ENCODE assay signal across 10 cellular contexts in the genomic region with DNA sequence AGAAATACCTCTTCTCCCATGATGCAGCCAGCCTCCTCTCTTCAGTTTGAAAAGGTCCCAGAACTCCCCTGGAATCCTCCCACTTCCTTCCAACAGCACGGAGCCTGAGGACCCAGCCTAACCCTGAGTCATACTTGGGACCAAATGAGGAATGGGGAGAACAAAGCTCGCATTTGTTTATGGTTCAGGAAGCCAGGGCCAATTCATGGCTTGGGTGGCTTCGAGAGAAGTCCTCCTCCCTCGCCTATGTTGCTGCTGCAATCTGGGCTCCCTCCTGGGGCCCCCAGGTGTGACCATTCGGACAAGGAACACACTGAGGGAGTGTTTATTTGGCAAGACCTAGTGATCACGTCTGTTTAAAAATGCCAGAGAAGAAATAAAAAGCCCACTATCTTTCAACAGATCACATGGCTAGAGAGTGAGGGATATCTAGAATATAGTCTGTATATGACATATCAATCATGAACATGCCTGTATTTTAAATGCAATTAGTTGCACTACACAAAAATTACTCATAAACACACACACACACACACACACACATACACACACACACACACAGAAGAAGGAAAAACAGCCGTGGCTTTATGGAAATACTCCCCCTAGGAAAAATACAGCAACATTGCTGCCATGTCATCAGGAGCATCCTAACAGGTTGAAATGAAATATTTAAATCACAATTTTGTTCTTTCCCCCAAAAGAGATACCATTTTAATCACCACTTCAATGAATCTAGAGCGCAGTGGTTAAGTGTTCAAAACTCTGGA.
DNase-seq lines count a peak whose midpoint lies in the region; ATAC-seq, FAIRE-seq and TF ChIP-seq lines count a peak whose summit lies in the region.
"Had no signal": no experiment of that assay in that cellular context is flagged by ENCODE, and none has a peak within 500 bp of the region (broad histone marks: within the 10 kb centered on the region; RNA-seq: fewer than 3 reads in every experiment).

No MANE protein-coding gene starts in this region.

- WGBS in HepG2 (ENCODE audit: low lambda C conversion rate) = 35% methylated on average over 3 of the region's 8 CpGs
- WGBS in aorta, 2 donors = 41 to 44% methylated on average over 8 of the region's 8 CpGs

- H4K20me1 ChIP-seq in HepG2 (ENCODE audit: insufficient read depth, low read length) = no peaks in the 10 kb centered on the region

- no peak overlapping the region for H3K9ac ChIP-seq in HepG2 (ENCODE audit: insufficient read depth, low read depth, low read length)

- DNase-seq in activated naive CD4-positive, alpha-beta T cell (lab: John Stamatoyannopoulos, UW) = no peak
- peak; percentile 77 for DNase-seq in dermis blood vessel endothelial cell
- peak; percentile 79 for DNase-seq in HepG2 (ENCODE audit: low spot score)
- DNase-seq in aorta = peak in 1 of 2 donors; percentile 44
- no peak for DNase-seq in CD8-positive, alpha-beta memory T cell
- DNase-seq in activated naive CD4-positive, alpha-beta T cell treated with anti-CD3 and anti-CD28 coated beads, Interleukin-2, amount 50 U/mL, for 72 hours (ENCODE audit: low spot score in 2 of 2) = no peak
- no peak for DNase-seq in NCI-H1930 (lab: John Stamatoyannopoulos, UW)
- DNase-seq: stimulated activated naive B cell treated with anti-CD40 and anti-IgM and Interleukin-4, amounts not matched to agents 10 μg/mL and 1 μg/mL and 100 μg/mL, for 72 hours had no signal

- intact Hi-C loops in HepG2 (cut with micrococcal nuclease; ENCODE audit: unreplicated experiment) = no loop called here
- intact Hi-C loops in aorta (cut with DNase I) = no loop called here

- CTCF ChIA-PET in HepG2 (lab: Yijun Ruan, JAX; ENCODE audit: low intra/inter-chr PET ratio, low total read pairs) = no interaction called here
- CTCF ChIA-PET in CD8-positive, alpha-beta memory T cell (lab: Charles Lee) = no interaction called here

- H3K27ac Mint-ChIP-seq in activated naive CD4-positive, alpha-beta T cell treated with anti-CD3 and anti-CD28 coated beads, Interleukin-2, amount 50 U/mL, for 24 hours = peak overlapping the region; percentile 59
- peak overlapping the region in 3 of 8 donors; percentile 26 to 67 (median 55) for H3K27ac Mint-ChIP-seq in CD8-positive, alpha-beta memory T cell
- H3K27ac Mint-ChIP-seq in activated naive CD4-positive, alpha-beta T cell treated with anti-CD3 and anti-CD28 coated beads, Interleukin-2, amount 50 U/mL, for 72 hours = no peak overlapping the region
- H3K27ac Mint-ChIP-seq: B cell; stimulated activated naive B cell treated with anti-CD40 and anti-IgM and Interleukin-4, amounts not matched to agents 10 μg/mL and 1 μg/mL and 100 μg/mL, for 72 hours had no signal

- H3K9me3 Mint-ChIP-seq in activated naive CD4-positive, alpha-beta T cell treated with anti-CD3 and anti-CD28 coated beads, Interleukin-2, amount 50 U/mL, for 24 hours = no peaks in the 10 kb centered on the region
- no peaks in the 10 kb centered on the region for H3K9me3 Mint-ChIP-seq in CD8-positive, alpha-beta memory T cell
- no peaks in the 10 kb centered on the region for H3K9me3 Mint-ChIP-seq in activated naive CD4-positive, alpha-beta T cell treated with anti-CD3 and anti-CD28 coated beads, Interleukin-2, amount 50 U/mL, for 72 hours
- H3K9me3 Mint-ChIP-seq: stimulated activated naive B cell treated with anti-CD40 and anti-IgM and Interleukin-4, amounts not matched to agents 10 μg/mL and 1 μg/mL and 100 μg/mL, for 72 hours had no signal

- no peaks in the 10 kb centered on the region for H3K36me3 ChIP-seq in HepG2 (replicated peaks in 1 of 2; ENCODE audit: control insufficient read depth in 1 of 2, insufficient read depth in 2 of 2, low read length in 2 of 2)
- H3K36me3 ChIP-seq in aorta (ENCODE audit: control insufficient read depth in 1 of 2, insufficient read depth in 2 of 2, low read length in 1 of 2) = no peaks in the 10 kb centered on the region
- H3K36me3 ChIP-seq in CD8-positive, alpha-beta memory T cell (ENCODE audit: insufficient read depth, low read length) = no peaks in the 10 kb centered on the region

- peak; percentile 97 for FAIRE-seq in HepG2 (lab: Jason Lieb, UNC)

- no peak for TF ChIP-seq RAD21 in HepG2 (CRISPR knock-in tag; IDR thresholded peaks at IDR 0.05)

- peak overlapping the region; percentile 53 for H3K4me2 ChIP-seq in HepG2 (ENCODE audit: low read depth, low read length)

- POLR2A ChIA-PET in HepG2 (lab: Yijun Ruan, JAX) = no interaction called here
- POLR2A ChIA-PET in CD8-positive, alpha-beta memory T cell (lab: Charles Lee) = no interaction called here

- TF ChIP-seq EP300 in HepG2 (IDR thresholded peaks at IDR 0.05; ENCODE audit: low read depth in 2 of 2, low read length in 2 of 2) (no peak), HepG2 (CRISPR knock-in tag; IDR thresholded peaks at IDR 0.05; ENCODE audit: borderline replicate concordance) (no peak)

- in situ Hi-C loops in HepG2 (cut with HindIII; ENCODE audit: extremely low pct_ligation_motif_present, low pct_unique_long_range_greater_than_20kb) = no loop called here

- no peak overlapping the region for H2AFZ ChIP-seq in HepG2 (ENCODE audit: low read length)

- H3K36me3 Mint-ChIP-seq in activated naive CD4-positive, alpha-beta T cell treated with anti-CD3 and anti-CD28 coated beads, Interleukin-2, amount 50 U/mL, for 24 hours = peaks cover 5% of the 10 kb centered on the region
- H3K36me3 Mint-ChIP-seq in CD8-positive, alpha-beta memory T cell = peaks cover 0 to 42% (median 2%) of the 10 kb centered on the region in 3 donors
- H3K36me3 Mint-ChIP-seq in activated naive CD4-positive, alpha-beta T cell treated with anti-CD3 and anti-CD28 coated beads, Interleukin-2, amount 50 U/mL, for 72 hours = peaks cover 7 to 16% of the 10 kb centered on the region in 2 donors

- H3K79me2 ChIP-seq in HepG2 (ENCODE audit: insufficient read depth, low read length) = no peaks in the 10 kb centered on the region

- H3K4me3 ChIP-seq in HepG2 (replicated peaks in 1 of 3; ENCODE audit: insufficient read depth in 1 of 3, low read depth in 2 of 3, low read length in 3 of 3) (peak overlapping the region in 1 of 3 experiments; percentile 4; a peak in 1 of 6 replicates), aorta (ENCODE audit: low read length in 2 of 2) (no peak overlapping the region)
- no peak overlapping the region for H3K4me3 ChIP-seq in CD8-positive, alpha-beta memory T cell (ENCODE audit: low read length)

- H3K4me1 Mint-ChIP-seq in activated naive CD4-positive, alpha-beta T cell treated with anti-CD3 and anti-CD28 coated beads, Interleukin-2, amount 50 U/mL, for 24 hours = peaks cover 68% of the 10 kb centered on the region
- peaks cover 56 to 84% (median 61%) of the 10 kb centered on the region in 3 donors for H3K4me1 Mint-ChIP-seq in CD8-positive, alpha-beta memory T cell

- no peaks in the 10 kb centered on the region for H3K27me3 Mint-ChIP-seq in activated naive CD4-positive, alpha-beta T cell treated with anti-CD3 and anti-CD28 coated beads, Interleukin-2, amount 50 U/mL, for 24 hours
- H3K27me3 Mint-ChIP-seq in CD8-positive, alpha-beta memory T cell = peaks cover 0 to 1% of the 10 kb centered on the region in 2 donors
- H3K27me3 Mint-ChIP-seq: B cell had no signal

- no peak for TF ChIP-seq POLR2A in HepG2 (IDR thresholded peaks at IDR 0.05; ENCODE audit: insufficient read depth in 1 of 2, low read depth in 2 of 2, low read length in 2 of 2)

- H3K4me3 Mint-ChIP-seq in activated naive CD4-positive, alpha-beta T cell treated with anti-CD3 and anti-CD28 coated beads, Interleukin-2, amount 50 U/mL, for 24 hours = no peak overlapping the region
- no peak overlapping the region for H3K4me3 Mint-ChIP-seq in CD8-positive, alpha-beta memory T cell
- H3K4me3 Mint-ChIP-seq: B cell; stimulated activated naive B cell treated with anti-CD40 and anti-IgM and Interleukin-4, amounts not matched to agents 10 μg/mL and 1 μg/mL and 100 μg/mL, for 72 hours had no signal

- no TSS peak for BruUV-seq in HepG2 (replicated peaks; lab: Mats Ljungman, UMichigan)

- ATAC-seq in HepG2 (peak; percentile 98), aorta (ENCODE audit: low FRiP score) (peak; percentile 72)
- no peak for ATAC-seq in activated naive CD4-positive, alpha-beta T cell treated with anti-CD3 and anti-CD28 coated beads, Interleukin-2, amount 50 U/mL, for 72 hours
- ATAC-seq: stimulated activated naive B cell treated with anti-CD40 and anti-IgM and Interleukin-4, amounts not matched to agents 10 μg/mL and 1 μg/mL and 100 μg/mL, for 72 hours had no signal

- H3K9me3 ChIP-seq in HepG2 (ENCODE audit: low read length) (no peaks in the 10 kb centered on the region), aorta (ENCODE audit: control insufficient read depth, low read length) (no peaks in the 10 kb centered on the region)
- no peaks in the 10 kb centered on the region for H3K9me3 ChIP-seq in CD8-positive, alpha-beta memory T cell (ENCODE audit: low read length)

- no peak for TF ChIP-seq CTCF in HepG2 (CRISPR knock-in tag; IDR thresholded peaks at IDR 0.05)

- peaks cover 35% of the 10 kb centered on the region for H3K4me1 ChIP-seq in HepG2 (ENCODE audit: insufficient read depth, low read length)
- H3K4me1 ChIP-seq in aorta (ENCODE audit: control insufficient read depth in 1 of 2, insufficient read depth in 2 of 2, low read length in 2 of 2) = peaks cover 0 to 2% of the 10 kb centered on the region in 2 donors
- peaks cover 14% of the 10 kb centered on the region for H3K4me1 ChIP-seq in CD8-positive, alpha-beta memory T cell (ENCODE audit: insufficient read depth, low read length)

- H3K27ac ChIP-seq in HepG2 (ENCODE audit: extremely low read length, insufficient read depth, low read length) (peak overlapping the region; percentile 58), aorta (ENCODE audit: low read depth in 1 of 2, low read length in 2 of 2) (no peak overlapping the region)
- no peak overlapping the region for H3K27ac ChIP-seq in CD8-positive, alpha-beta memory T cell (ENCODE audit: low read depth, low read length)

- H3K27me3 ChIP-seq in HepG2 (ENCODE audit: control insufficient read depth in 1 of 2, insufficient read depth in 2 of 2, low read length in 2 of 2) (no peaks in the 10 kb centered on the region), aorta (ENCODE audit: control insufficient read depth in 1 of 2, insufficient read depth in 2 of 2, low read length in 1 of 2) (no peaks in the 10 kb centered on the region)
- H3K27me3 ChIP-seq in CD8-positive, alpha-beta memory T cell (ENCODE audit: insufficient read depth, low read length, poor library complexity, severe bottlenecking) = no peaks in the 10 kb centered on the region

TF ChIP-seq in HepG2, 621 proteins besides CTCF, POLR2A, EP300 and RAD21 (continues in another document):
- TF ChIP-seq, protein P1, sequence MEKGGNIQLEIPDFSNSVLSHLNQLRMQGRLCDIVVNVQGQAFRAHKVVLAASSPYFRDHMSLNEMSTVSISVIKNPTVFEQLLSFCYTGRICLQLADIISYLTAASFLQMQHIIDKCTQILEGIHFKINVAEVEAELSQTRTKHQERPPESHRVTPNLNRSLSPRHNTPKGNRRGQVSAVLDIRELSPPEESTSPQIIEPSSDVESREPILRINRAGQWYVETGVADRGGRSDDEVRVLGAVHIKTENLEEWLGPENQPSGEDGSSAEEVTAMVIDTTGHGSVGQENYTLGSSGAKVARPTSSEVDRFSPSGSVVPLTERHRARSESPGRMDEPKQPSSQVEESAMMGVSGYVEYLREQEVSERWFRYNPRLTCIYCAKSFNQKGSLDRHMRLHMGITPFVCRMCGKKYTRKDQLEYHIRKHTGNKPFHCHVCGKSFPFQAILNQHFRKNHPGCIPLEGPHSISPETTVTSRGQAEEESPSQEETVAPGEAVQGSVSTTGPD (CRISPR knock-in tag; IDR thresholded peaks at IDR 0.05) = no peak

Comparison
In these comparisons a context has a peak if more than half of its experiments do, and no peak if none do; other contexts are left out.
1. DNase-seq: peak in dermis blood vessel endothelial cell (single experiment) and HepG2 (single experiment); none in activated naive CD4-positive, alpha-beta T cell (0 of 4), CD8-positive, alpha-beta memory T cell (0 of 5), activated naive CD4-positive, alpha-beta T cell treated with anti-CD3 and anti-CD28 coated beads, Interleukin-2, amount 50 U/mL, for 72 hours (0 of 2) and NCI-H1930 (0 of 2).
2. ATAC-seq: peak in HepG2 (single experiment) and aorta (single experiment); none in activated naive CD4-positive, alpha-beta T cell treated with anti-CD3 and anti-CD28 coated beads, Interleukin-2, amount 50 U/mL, for 72 hours (0 of 2).